1 cellular context compared by ENCODE assay signal in the genomic region with DNA sequence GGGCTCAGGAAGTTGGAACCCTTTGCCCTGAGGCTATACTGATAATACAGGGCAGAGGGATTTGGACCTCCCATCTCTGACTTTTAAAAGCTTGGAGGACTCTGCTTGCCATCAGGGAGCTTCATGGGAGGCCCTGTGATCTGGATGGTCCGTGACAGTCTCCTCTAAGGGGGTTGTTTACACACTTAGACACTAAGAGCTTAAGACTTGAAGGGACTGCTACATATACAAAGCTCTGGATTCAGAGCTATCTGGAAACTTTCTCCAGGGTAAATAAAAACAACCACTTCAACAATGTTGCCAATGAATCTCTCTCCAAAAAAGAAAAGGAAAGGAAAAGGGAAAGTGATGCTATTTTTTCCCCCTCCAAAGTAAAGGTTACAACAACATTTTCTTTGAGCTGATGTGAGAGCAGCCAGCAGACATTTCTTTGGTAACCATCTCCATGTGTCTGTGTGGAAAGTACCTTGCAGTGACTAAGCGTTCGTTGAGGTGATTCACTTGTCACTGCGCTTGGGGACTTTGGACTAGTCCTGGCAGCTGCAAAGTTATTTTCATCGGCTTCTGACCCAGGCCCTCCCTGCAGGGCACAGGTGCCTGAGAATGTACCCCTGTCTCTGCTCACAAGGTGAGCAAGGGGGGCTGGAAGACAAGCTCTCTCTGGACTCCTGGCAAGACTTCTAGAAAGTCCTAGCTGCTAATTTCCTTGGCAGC.
TF ChIP-seq lines count a peak whose summit lies in the region.

No MANE protein-coding gene starts in this region.

TF ChIP-seq in SK-N-SH, 30 proteins besides CTCF, POLR2A, EP300 and RAD21 (continued from another document):
- TF ChIP-seq PBX3 (IDR thresholded peaks at IDR 0.05) (peak; percentile 63; the same call in 1 of the 2 replicates), MXI1 (IDR thresholded peaks at IDR 0.05; ENCODE audit: low read depth, low read length) (no peak), TAF1 (IDR thresholded peaks at IDR 0.05; ENCODE audit: borderline replicate concordance, low read depth, low read length) (no peak), NFIC (IDR thresholded peaks at IDR 0.05; ENCODE audit: borderline replicate concordance) (peak; percentile 56; the same call in 1 of the 2 replicates), USF2 (IDR thresholded peaks at IDR 0.05; ENCODE audit: borderline replicate concordance, low read depth, low read length) (no peak), FOXJ3 (CRISPR knock-in tag; IDR thresholded peaks at IDR 0.05) (no peak), GABPA (IDR thresholded peaks at IDR 0.05; ENCODE audit: low read depth) (no peak), NRF1 (IDR thresholded peaks at IDR 0.05; ENCODE audit: low read depth, low read length) (no peak), RCOR1 (IDR thresholded peaks at IDR 0.05; ENCODE audit: low read length) (no peak), MAX (IDR thresholded peaks at IDR 0.05; ENCODE audit: low read depth) (no peak), GATA2 (CRISPR knock-in tag; IDR thresholded peaks at IDR 0.05) (no peak), FOSL2 (IDR thresholded peaks at IDR 0.05; ENCODE audit: borderline replicate concordance, low read depth) (peak; percentile 84), MEF2A (IDR thresholded peaks at IDR 0.05; ENCODE audit: borderline replicate concordance, low read depth) (no peak), YY1 (IDR thresholded peaks at IDR 0.05; ENCODE audit: low read depth) (no peak)
- TF ChIP-seq, protein P1, sequence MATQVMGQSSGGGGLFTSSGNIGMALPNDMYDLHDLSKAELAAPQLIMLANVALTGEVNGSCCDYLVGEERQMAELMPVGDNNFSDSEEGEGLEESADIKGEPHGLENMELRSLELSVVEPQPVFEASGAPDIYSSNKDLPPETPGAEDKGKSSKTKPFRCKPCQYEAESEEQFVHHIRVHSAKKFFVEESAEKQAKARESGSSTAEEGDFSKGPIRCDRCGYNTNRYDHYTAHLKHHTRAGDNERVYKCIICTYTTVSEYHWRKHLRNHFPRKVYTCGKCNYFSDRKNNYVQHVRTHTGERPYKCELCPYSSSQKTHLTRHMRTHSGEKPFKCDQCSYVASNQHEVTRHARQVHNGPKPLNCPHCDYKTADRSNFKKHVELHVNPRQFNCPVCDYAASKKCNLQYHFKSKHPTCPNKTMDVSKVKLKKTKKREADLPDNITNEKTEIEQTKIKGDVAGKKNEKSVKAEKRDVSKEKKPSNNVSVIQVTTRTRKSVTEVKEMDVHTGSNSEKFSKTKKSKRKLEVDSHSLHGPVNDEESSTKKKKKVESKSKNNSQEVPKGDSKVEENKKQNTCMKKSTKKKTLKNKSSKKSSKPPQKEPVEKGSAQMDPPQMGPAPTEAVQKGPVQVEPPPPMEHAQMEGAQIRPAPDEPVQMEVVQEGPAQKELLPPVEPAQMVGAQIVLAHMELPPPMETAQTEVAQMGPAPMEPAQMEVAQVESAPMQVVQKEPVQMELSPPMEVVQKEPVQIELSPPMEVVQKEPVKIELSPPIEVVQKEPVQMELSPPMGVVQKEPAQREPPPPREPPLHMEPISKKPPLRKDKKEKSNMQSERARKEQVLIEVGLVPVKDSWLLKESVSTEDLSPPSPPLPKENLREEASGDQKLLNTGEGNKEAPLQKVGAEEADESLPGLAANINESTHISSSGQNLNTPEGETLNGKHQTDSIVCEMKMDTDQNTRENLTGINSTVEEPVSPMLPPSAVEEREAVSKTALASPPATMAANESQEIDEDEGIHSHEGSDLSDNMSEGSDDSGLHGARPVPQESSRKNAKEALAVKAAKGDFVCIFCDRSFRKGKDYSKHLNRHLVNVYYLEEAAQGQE (IDR thresholded peaks at IDR 0.05; ENCODE audit: low read depth, low read length): no peak
- TF ChIP-seq, protein P2, sequence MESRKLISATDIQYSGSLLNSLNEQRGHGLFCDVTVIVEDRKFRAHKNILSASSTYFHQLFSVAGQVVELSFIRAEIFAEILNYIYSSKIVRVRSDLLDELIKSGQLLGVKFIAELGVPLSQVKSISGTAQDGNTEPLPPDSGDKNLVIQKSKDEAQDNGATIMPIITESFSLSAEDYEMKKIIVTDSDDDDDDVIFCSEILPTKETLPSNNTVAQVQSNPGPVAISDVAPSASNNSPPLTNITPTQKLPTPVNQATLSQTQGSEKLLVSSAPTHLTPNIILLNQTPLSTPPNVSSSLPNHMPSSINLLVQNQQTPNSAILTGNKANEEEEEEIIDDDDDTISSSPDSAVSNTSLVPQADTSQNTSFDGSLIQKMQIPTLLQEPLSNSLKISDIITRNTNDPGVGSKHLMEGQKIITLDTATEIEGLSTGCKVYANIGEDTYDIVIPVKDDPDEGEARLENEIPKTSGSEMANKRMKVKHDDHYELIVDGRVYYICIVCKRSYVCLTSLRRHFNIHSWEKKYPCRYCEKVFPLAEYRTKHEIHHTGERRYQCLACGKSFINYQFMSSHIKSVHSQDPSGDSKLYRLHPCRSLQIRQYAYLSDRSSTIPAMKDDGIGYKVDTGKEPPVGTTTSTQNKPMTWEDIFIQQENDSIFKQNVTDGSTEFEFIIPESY (IDR thresholded peaks at IDR 0.05; ENCODE audit: borderline replicate concordance, low read depth): no peak
